In genomic region chr15:100120111-100120510, GRCh38 we compare ENCODE assay signal across 15 cellular contexts.
DNase-seq lines count a peak whose midpoint lies in the region; ATAC-seq, FAIRE-seq and TF ChIP-seq lines count a peak whose summit lies in the region.
"Had no signal": no experiment of that assay in that cellular context is flagged by ENCODE, and none has a peak within 500 bp of the region (broad histone marks: within the 10 kb centered on the region; RNA-seq: fewer than 3 reads in every experiment).

No MANE protein-coding gene starts in this region.

- H3K4me1 Mint-ChIP-seq in osteocyte (ENCODE audit: unreplicated experiment) = peaks cover under 1% of the 10 kb centered on the region
- no peaks in the 10 kb centered on the region for H3K4me1 Mint-ChIP-seq in activated CD4-positive, alpha-beta T cell treated with anti-CD3 and anti-CD28 coated beads, Interleukin-2, amount 10 ng/mL, durations not matched to agents 7 days and 5 days
- H3K4me1 Mint-ChIP-seq: CD14-positive monocyte; CD8-positive, alpha-beta memory T cell had no signal

- H3K27ac ChIP-seq in A549 (no peak overlapping the region), DND-41 (ENCODE audit: low read length) (peak overlapping the region; percentile 27)
- H3K27ac ChIP-seq: GM23248 had no signal

- no peak overlapping the region for H3K27ac Mint-ChIP-seq in osteocyte (ENCODE audit: unreplicated experiment)
- H3K27ac Mint-ChIP-seq in activated CD4-positive, alpha-beta T cell treated with anti-CD3 and anti-CD28 coated beads, Interleukin-2, amount 10 ng/mL, durations not matched to agents 7 days and 5 days = no peak overlapping the region
- H3K27ac Mint-ChIP-seq: CD14-positive monocyte; CD8-positive, alpha-beta memory T cell had no signal

- no peaks in the 10 kb centered on the region for H3K36me3 Mint-ChIP-seq in osteocyte (ENCODE audit: unreplicated experiment)
- peaks cover 6% of the 10 kb centered on the region for H3K36me3 Mint-ChIP-seq in activated CD4-positive, alpha-beta T cell treated with anti-CD3 and anti-CD28 coated beads, Interleukin-2, amount 10 ng/mL, durations not matched to agents 7 days and 5 days (ENCODE audit: low read depth)
- H3K36me3 Mint-ChIP-seq: CD14-positive monocyte had no signal

- peaks cover 94% of the 10 kb centered on the region for H3K36me3 ChIP-seq in DND-41 (ENCODE audit: insufficient read depth, low read length)
- H3K36me3 ChIP-seq: BE2C had no signal

- no peaks in the 10 kb centered on the region for H4K20me1 ChIP-seq in DND-41 (ENCODE audit: insufficient read depth, low read length)

- TF ChIP-seq CTCF in A549 (IDR thresholded peaks at IDR 0.05) (no peak), DND-41 (IDR thresholded peaks at IDR 0.05; ENCODE audit: borderline replicate concordance, extremely low read depth, low read length, poor library complexity, severe bottlenecking) (no peak), NB4 (IDR thresholded peaks at IDR 0.05; ENCODE audit: low read depth, low read length) (no peak), osteocyte (IDR thresholded peaks at IDR 0.05) (no peak)

- no peak for TF ChIP-seq RAD21 in A549 (conservative IDR thresholded peaks at IDR 0.05 in 1 of 2, IDR thresholded peaks at IDR 0.05 in 1 of 2)

- POLR2A ChIA-PET in A549 (lab: Yijun Ruan, JAX) = no interaction called here
- POLR2A ChIA-PET in activated CD4-positive, alpha-beta T cell treated with anti-CD3 and anti-CD28 coated beads, Interleukin-2, amount 10 ng/mL, durations not matched to agents 7 days and 5 days (lab: Charles Lee) = no interaction called here

- no peak overlapping the region for H3K9ac ChIP-seq in DND-41 (ENCODE audit: low read depth, low read length)
- H3K9ac ChIP-seq: GM23248 had no signal

- H3K9me3 Mint-ChIP-seq in osteocyte (ENCODE audit: unreplicated experiment) = peaks cover 18% of the 10 kb centered on the region
- peaks cover 18% of the 10 kb centered on the region for H3K9me3 Mint-ChIP-seq in activated CD4-positive, alpha-beta T cell treated with anti-CD3 and anti-CD28 coated beads, Interleukin-2, amount 10 ng/mL, durations not matched to agents 7 days and 5 days

- no peaks in the 10 kb centered on the region for H3K27me3 ChIP-seq in DND-41 (ENCODE audit: insufficient read depth, low read length, poor library complexity)
- H3K27me3 ChIP-seq: BE2C had no signal

- TF ChIP-seq EP300 in A549 (IDR thresholded peaks at IDR 0.05) = no peak

- H2AFZ ChIP-seq in DND-41 (ENCODE audit: low read depth, low read length) = no peak overlapping the region
- H2AFZ ChIP-seq: GM23248 had no signal

- no peaks in the 10 kb centered on the region for H3K4me1 ChIP-seq in A549
- peaks cover 9% of the 10 kb centered on the region; the same call in 1 of the 2 replicates for H3K4me1 ChIP-seq in DND-41 (ENCODE audit: insufficient read depth, low read length)
- H3K4me1 ChIP-seq: BE2C, Caco-2 had no signal

- H3K79me2 ChIP-seq in DND-41 (ENCODE audit: insufficient read depth, low read length) = no peaks in the 10 kb centered on the region

- CTCF ChIA-PET in A549 (lab: Yijun Ruan, JAX) = no interaction called here
- CTCF ChIA-PET in activated CD4-positive, alpha-beta T cell treated with anti-CD3 and anti-CD28 coated beads, Interleukin-2, amount 10 ng/mL, durations not matched to agents 7 days and 5 days (lab: Charles Lee) = no interaction called here

- DNase-seq in A549 (ENCODE audit: low read depth in 1 of 2, low spot score in 1 of 2) = no peak
- DNase-seq in DND-41 = no peak
- peak; percentile 54 for DNase-seq in NB4 (ENCODE audit: low read depth)
- peak; percentile 39 for DNase-seq in SKM-1 (lab: John Stamatoyannopoulos, UW; ENCODE audit: unreplicated experiment)
- no peak for DNase-seq in islet precursor cell
- no peak for DNase-seq in osteocyte (ENCODE audit: extremely low spot score, unreplicated experiment)
- no peak for DNase-seq in NCI-H1092 treated with DMSO at 0.1 percent for 48 hours (lab: John Stamatoyannopoulos, UW)
- DNase-seq in activated CD4-positive, alpha-beta T cell treated with anti-CD3 and anti-CD28 coated beads, Interleukin-2, amount 10 ng/mL, durations not matched to agents 7 days and 5 days = no peak
- DNase-seq: BE2C; Caco-2; CD8-positive, alpha-beta memory T cell; GM23248 had no signal

- no peak for ATAC-seq in A549
- ATAC-seq in DND-41 (ENCODE audit: insufficient read depth, low read depth) = no peak
- ATAC-seq: HCT116 had no signal

- H3K4me2 ChIP-seq in A549 (no peak overlapping the region), DND-41 (ENCODE audit: insufficient read depth, low read length) (no peak overlapping the region)

- no peaks in the 10 kb centered on the region for H3K27me3 Mint-ChIP-seq in osteocyte (ENCODE audit: unreplicated experiment)
- H3K27me3 Mint-ChIP-seq in activated CD4-positive, alpha-beta T cell treated with anti-CD3 and anti-CD28 coated beads, Interleukin-2, amount 10 ng/mL, durations not matched to agents 7 days and 5 days = no peaks in the 10 kb centered on the region
- H3K27me3 Mint-ChIP-seq: CD8-positive, alpha-beta memory T cell had no signal

- 0% methylated on average over 1 of the region's 1 CpG for WGBS in A549 (ENCODE audit: missing lambda C conversion rate)

- peak; percentile 7 for FAIRE-seq in A549 (lab: Jason Lieb, UNC)
- FAIRE-seq: H54 had no signal

- no peak overlapping the region for H3K4me3 Mint-ChIP-seq in osteocyte (ENCODE audit: unreplicated experiment)
- H3K4me3 Mint-ChIP-seq in activated CD4-positive, alpha-beta T cell treated with anti-CD3 and anti-CD28 coated beads, Interleukin-2, amount 10 ng/mL, durations not matched to agents 7 days and 5 days = no peak overlapping the region
- H3K4me3 Mint-ChIP-seq: CD14-positive monocyte; CD8-positive, alpha-beta memory T cell had no signal

- TF ChIP-seq POLR2A in A549 (IDR thresholded peaks at IDR 0.05; ENCODE audit: low read length) = no peak
- no peak for TF ChIP-seq POLR2A in NB4 (IDR thresholded peaks at IDR 0.05; ENCODE audit: extremely low read depth, insufficient read length)

- H3K4me3 ChIP-seq in A549 (no peak overlapping the region), DND-41 (ENCODE audit: low read depth in 1 of 2, low read length in 2 of 2) (no peak overlapping the region), NB4 (ENCODE audit: low read depth, low read length) (no peak overlapping the region)
- H3K4me3 ChIP-seq: GM23248 had no signal

- peaks cover 14% of the 10 kb centered on the region for H3K9me3 ChIP-seq in A549
- no peaks in the 10 kb centered on the region for H3K9me3 ChIP-seq in DND-41 (ENCODE audit: insufficient read depth, low read length, severe bottlenecking)

TF ChIP-seq in A549, 52 proteins besides CTCF, POLR2A, EP300 and RAD21:
- TF ChIP-seq REST (IDR thresholded peaks at IDR 0.05) (no peak), MAFK (IDR thresholded peaks at IDR 0.05; ENCODE audit: partially characterized antibody) (no peak), NR3C1 (IDR thresholded peaks at IDR 0.05) (no peak)
- TF ChIP-seq, protein P1, sequence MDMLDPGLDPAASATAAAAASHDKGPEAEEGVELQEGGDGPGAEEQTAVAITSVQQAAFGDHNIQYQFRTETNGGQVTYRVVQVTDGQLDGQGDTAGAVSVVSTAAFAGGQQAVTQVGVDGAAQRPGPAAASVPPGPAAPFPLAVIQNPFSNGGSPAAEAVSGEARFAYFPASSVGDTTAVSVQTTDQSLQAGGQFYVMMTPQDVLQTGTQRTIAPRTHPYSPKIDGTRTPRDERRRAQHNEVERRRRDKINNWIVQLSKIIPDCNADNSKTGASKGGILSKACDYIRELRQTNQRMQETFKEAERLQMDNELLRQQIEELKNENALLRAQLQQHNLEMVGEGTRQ (IDR thresholded peaks at IDR 0.05) = no peak

Comparison
In these comparisons a context has a peak if more than half of its experiments do, and no peak if none do; other contexts are left out.
1. DNase-seq: peak in NB4 (single experiment) and SKM-1 (single experiment); none in A549 (0 of 2), DND-41 (single experiment), islet precursor cell (single experiment), osteocyte (single experiment), NCI-H1092 treated with DMSO at 0.1 percent for 48 hours (single experiment) and activated CD4-positive, alpha-beta T cell treated with anti-CD3 and anti-CD28 coated beads, Interleukin-2, amount 10 ng/mL, durations not matched to agents 7 days and 5 days (single experiment).